Comparison of ENCODE assay signal across 18 cellular contexts in the genomic region with DNA sequence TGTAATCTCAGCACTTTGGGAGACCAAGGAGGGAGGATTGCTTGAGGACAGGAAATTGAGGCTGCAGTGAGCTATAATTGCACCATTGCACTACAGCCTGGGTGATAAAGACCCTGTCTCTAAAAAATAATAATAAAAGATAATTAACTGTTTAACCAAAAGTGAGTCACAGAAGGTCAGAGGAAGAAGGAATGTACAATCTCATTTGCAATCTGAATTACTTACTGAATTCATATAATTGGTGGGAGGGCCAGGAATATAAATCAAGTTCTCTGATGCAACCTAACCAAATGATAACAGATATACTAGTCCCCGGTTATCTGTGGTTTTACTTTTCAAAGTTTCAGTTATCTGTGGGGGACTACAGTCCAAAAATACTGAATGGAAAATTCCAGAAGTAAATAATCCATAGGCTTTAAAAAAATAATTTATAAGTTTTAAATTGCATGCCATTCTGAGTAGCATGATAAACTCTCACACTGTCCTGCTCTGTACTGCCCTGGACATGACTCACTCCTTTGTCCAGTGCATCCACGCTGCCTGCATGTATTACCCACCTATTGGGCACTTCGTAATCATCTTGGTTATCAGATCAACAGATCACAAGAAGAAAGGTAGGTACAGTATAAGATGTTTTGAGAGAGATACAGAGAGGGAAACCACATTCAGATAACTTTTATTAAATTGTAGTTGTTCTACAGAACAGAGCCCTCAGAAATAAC. TPM values are rescaled to one million over a fixed set of nuclear protein-coding genes. Genes with fewer than 3 reads are reported as not detected.
"Had no signal": no experiment of that assay in that cellular context is flagged by ENCODE, and none has a peak within 500 bp of the region (broad histone marks: within the 10 kb centered on the region; RNA-seq: fewer than 3 reads in every experiment).

No MANE protein-coding gene starts in this region.

- ATAC-seq: heart right ventricle; psoas muscle; stimulated activated naive B cell treated with anti-CD40 and anti-IgM and Interleukin-4, amounts not matched to agents 10 μg/mL and 1 μg/mL and 100 μg/mL, for 72 hours had no signal

- DNase-seq: activated CD4-positive, alpha-beta memory T cell treated with anti-CD3 and anti-CD28 coated beads for 36 hours; activated gamma-delta T cell; activated T-cell treated with anti-CD3 and anti-CD28 coated beads, Interleukin-2, amount 50 U/mL, for 48 hours; esophagus squamous epithelium; foreskin melanocyte; heart right ventricle; left ventricle myocardium inferior; mesendoderm; psoas muscle; sigmoid colon; stimulated activated CD4-positive, alpha-beta T cell treated with anti-CD3 and anti-CD28 coated beads, Interleukin-2, amount 100 ng/mL, for 24 hours; stimulated activated naive B cell treated with anti-CD40 and anti-IgM and Interleukin-4, amounts not matched to agents 10 μg/mL and 1 μg/mL and 100 μg/mL, for 72 hours; transverse colon had no signal

- H3K4me1 Mint-ChIP-seq: nephron had no signal

- H3K27ac Mint-ChIP-seq: activated CD4-positive, alpha-beta memory T cell treated with anti-CD3 and anti-CD28 coated beads for 36 hours; activated naive CD8-positive, alpha-beta T cell; nephron; stimulated activated naive B cell treated with anti-CD40 and anti-IgM and Interleukin-4, amounts not matched to agents 10 μg/mL and 1 μg/mL and 100 μg/mL, for 72 hours had no signal

- H3K4me3 ChIP-seq: esophagus squamous epithelium, heart right ventricle, left ventricle myocardium inferior, psoas muscle, sigmoid colon, transverse colon had no signal

- H3K4me1 ChIP-seq: psoas muscle had no signal

- FAIRE-seq: bronchial epithelial cell, keratinocyte had no signal

- H3K27ac ChIP-seq: esophagus squamous epithelium, heart right ventricle, left ventricle myocardium inferior, psoas muscle, sigmoid colon, transverse colon, VCaP had no signal

- H3K27me3 ChIP-seq: esophagus squamous epithelium, heart right ventricle, sigmoid colon, transverse colon had no signal

- H3K27me3 Mint-ChIP-seq: activated CD4-positive, alpha-beta memory T cell treated with anti-CD3 and anti-CD28 coated beads for 36 hours; activated naive CD8-positive, alpha-beta T cell; stimulated activated naive B cell treated with anti-CD40 and anti-IgM and Interleukin-4, amounts not matched to agents 10 μg/mL and 1 μg/mL and 100 μg/mL, for 72 hours had no signal

- H3K4me3 Mint-ChIP-seq: activated CD4-positive, alpha-beta memory T cell treated with anti-CD3 and anti-CD28 coated beads for 36 hours; activated naive CD8-positive, alpha-beta T cell; nephron; stimulated activated naive B cell treated with anti-CD40 and anti-IgM and Interleukin-4, amounts not matched to agents 10 μg/mL and 1 μg/mL and 100 μg/mL, for 72 hours had no signal

RNA-seq across cellular contexts. Expression of a gene that starts 12.8 kb away (rescaled TPM):
- total RNA-seq: activated CD4-positive, alpha-beta memory T cell treated with anti-CD3 and anti-CD28 coated beads for 36 hours had no signal
